9 cellular contexts compared by ENCODE assay signal in genomic region chr10:112140110-112140755, GRCh38. TPM values are rescaled to one million over a fixed set of nuclear protein-coding genes. Genes with fewer than 3 reads are reported as not detected.
DNase-seq lines count a peak whose midpoint lies in the region; ATAC-seq, FAIRE-seq and TF ChIP-seq lines count a peak whose summit lies in the region.
"Had no signal": no experiment of that assay in that cellular context is flagged by ENCODE, and none has a peak within 500 bp of the region (broad histone marks: within the 10 kb centered on the region; RNA-seq: fewer than 3 reads in every experiment).

No MANE protein-coding gene starts in this region.

- no peak overlapping the region for H3K27ac ChIP-seq in epithelial cell of prostate

- TF ChIP-seq CTCF in D721Med (IDR thresholded peaks at IDR 0.05; ENCODE audit: insufficient read depth, missing control alignments): peak; percentile 85

- DNase-seq in D721Med (ENCODE audit: insufficient read length, low spot score): peak; percentile 41
- peak; percentile 61 for DNase-seq in NCI-H82 treated with DMSO at 0.1 percent for 48 hours (lab: John Stamatoyannopoulos, UW; ENCODE audit: unreplicated experiment)
- DNase-seq in activated CD8-positive, alpha-beta memory T cell treated with anti-CD3 and anti-CD28 coated beads, Interleukin-2, amount 10 ng/mL, durations not matched to agents 7 days and 5 days: peak; percentile 85
- peak; percentile 27 for DNase-seq in epithelial cell of prostate (ENCODE audit: low read depth, low spot score)
- DNase-seq in naive thymus-derived CD8-positive, alpha-beta T cell: peak; percentile 30 to 72 (median 45)
- DNase-seq in stimulated activated naive CD8-positive, alpha-beta T cell treated with anti-CD3 and anti-CD28 coated beads, Interleukin-15, Interleukin-2, amounts not matched to agents 100 U/mL and 50 U/mL, for 24 hours: peak; percentile 85

- H3K4me3 Mint-ChIP-seq in activated CD8-positive, alpha-beta memory T cell treated with anti-CD3 and anti-CD28 coated beads, Interleukin-2, amount 10 ng/mL, durations not matched to agents 7 days and 5 days: no peak overlapping the region
- H3K4me3 Mint-ChIP-seq in naive thymus-derived CD8-positive, alpha-beta T cell: no peak overlapping the region

- no peak overlapping the region for H3K27ac Mint-ChIP-seq in activated CD8-positive, alpha-beta memory T cell treated with anti-CD3 and anti-CD28 coated beads, Interleukin-2, amount 10 ng/mL, durations not matched to agents 7 days and 5 days
- peak overlapping the region in 2 of 10 donors; percentile 1 to 8 for H3K27ac Mint-ChIP-seq in naive thymus-derived CD8-positive, alpha-beta T cell

- peak; percentile 97 for ATAC-seq in GM19455 (IDR thresholded peaks at IDR 0.05; ENCODE audit: unreplicated experiment)
- ATAC-seq in HG03469 (IDR thresholded peaks at IDR 0.05; ENCODE audit: unreplicated experiment): peak; percentile 97
- peak; percentile 97 for ATAC-seq in activated CD8-positive, alpha-beta memory T cell treated with anti-CD3 and anti-CD28 coated beads, Interleukin-2, amount 10 ng/mL, durations not matched to agents 7 days and 5 days
- peak; percentile 91 to 94 for ATAC-seq in naive thymus-derived CD8-positive, alpha-beta T cell
- peak; percentile 96 for ATAC-seq in stimulated activated naive CD8-positive, alpha-beta T cell treated with anti-CD3 and anti-CD28 coated beads, Interleukin-15, Interleukin-2, amounts not matched to agents 100 U/mL and 50 U/mL, for 24 hours

- FAIRE-seq in D721Med (lab: Jason Lieb, UNC): no peak
- FAIRE-seq: colon had no signal

- POLR2A ChIA-PET in naive thymus-derived CD8-positive, alpha-beta T cell (lab: Charles Lee): no interaction called here

- no peaks in the 10 kb centered on the region for H3K36me3 Mint-ChIP-seq in activated CD8-positive, alpha-beta memory T cell treated with anti-CD3 and anti-CD28 coated beads, Interleukin-2, amount 10 ng/mL, durations not matched to agents 7 days and 5 days
- H3K36me3 Mint-ChIP-seq in naive thymus-derived CD8-positive, alpha-beta T cell: no peaks in the 10 kb centered on the region

- no peaks in the 10 kb centered on the region for H3K9me3 Mint-ChIP-seq in activated CD8-positive, alpha-beta memory T cell treated with anti-CD3 and anti-CD28 coated beads, Interleukin-2, amount 10 ng/mL, durations not matched to agents 7 days and 5 days (ENCODE audit: low read depth)
- H3K9me3 Mint-ChIP-seq in naive thymus-derived CD8-positive, alpha-beta T cell: no peaks in the 10 kb centered on the region

- no peaks in the 10 kb centered on the region for H3K27me3 Mint-ChIP-seq in activated CD8-positive, alpha-beta memory T cell treated with anti-CD3 and anti-CD28 coated beads, Interleukin-2, amount 10 ng/mL, durations not matched to agents 7 days and 5 days
- H3K27me3 Mint-ChIP-seq in naive thymus-derived CD8-positive, alpha-beta T cell: peaks cover 0 to 21% (median 5%) of the 10 kb centered on the region in 5 donors

- CTCF ChIA-PET in activated CD8-positive, alpha-beta memory T cell treated with anti-CD3 and anti-CD28 coated beads, Interleukin-2, amount 10 ng/mL, durations not matched to agents 7 days and 5 days (lab: Charles Lee): interaction anchor here (1.1 to 5.7 kb wide), 6 partner anchors 10 to 332 kb away, joined by 3 to 41 read pairs (median 4); no protein-coding TSS in a partner anchor

- H3K4me1 Mint-ChIP-seq in activated CD8-positive, alpha-beta memory T cell treated with anti-CD3 and anti-CD28 coated beads, Interleukin-2, amount 10 ng/mL, durations not matched to agents 7 days and 5 days: peaks cover 6% of the 10 kb centered on the region
- H3K4me1 Mint-ChIP-seq in naive thymus-derived CD8-positive, alpha-beta T cell: peaks cover 0 to 6% (median 3%) of the 10 kb centered on the region in 4 donors

RNA-seq across cellular contexts. Expression of gene GPAM, which starts 43.3 kb away (rescaled TPM):
- total RNA-seq in activated CD8-positive, alpha-beta memory T cell treated with anti-CD3 and anti-CD28 coated beads, Interleukin-2, amount 10 ng/mL, durations not matched to agents 7 days and 5 days: 1 to 10 TPM; 5.1 to 9.8 TPM
- 1 to 10 TPM; 7.4 to 8.4 TPM for total RNA-seq in naive thymus-derived CD8-positive, alpha-beta T cell
- 1 to 10 TPM; 1.6 to 3.0 (median 2.2) TPM for polyA plus RNA-seq in naive thymus-derived CD8-positive, alpha-beta T cell

Comparison
In these comparisons a context has a peak if more than half of its experiments do, and no peak if none do; other contexts are left out.
1. DNase-seq: peak in every context shown above with its lines; median percentile 85 in activated CD8-positive, alpha-beta memory T cell treated with anti-CD3 and anti-CD28 coated beads, Interleukin-2, amount 10 ng/mL, durations not matched to agents 7 days and 5 days; 85 in stimulated activated naive CD8-positive, alpha-beta T cell treated with anti-CD3 and anti-CD28 coated beads, Interleukin-15, Interleukin-2, amounts not matched to agents 100 U/mL and 50 U/mL, for 24 hours; 61 in NCI-H82 treated with DMSO at 0.1 percent for 48 hours; 45 in naive thymus-derived CD8-positive, alpha-beta T cell; 41 in D721Med; 27 in epithelial cell of prostate.